Comparison of ENCODE assay signal across 8 cellular contexts in the genomic region with DNA sequence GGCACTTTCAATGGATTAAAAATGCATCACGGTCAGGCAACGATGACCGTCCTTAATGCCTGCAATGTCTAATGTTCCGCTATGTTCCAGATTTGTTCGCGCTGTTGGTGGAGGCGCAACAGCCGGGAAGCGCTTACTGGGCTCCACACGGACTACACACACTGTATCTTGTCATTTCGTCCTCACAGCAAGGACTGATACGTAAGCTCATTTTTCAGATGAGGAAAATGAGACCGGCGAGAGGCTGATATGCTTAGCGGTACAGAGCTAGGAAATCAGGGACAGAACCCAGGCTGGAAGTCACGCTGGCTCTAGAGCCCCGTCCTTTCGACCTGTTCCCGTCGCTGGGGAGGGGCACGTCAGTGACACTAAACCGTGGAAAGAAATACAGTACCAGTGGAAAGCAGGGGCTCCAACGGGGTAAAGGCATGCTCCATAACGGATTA. TPM values are rescaled to one million over a fixed set of nuclear protein-coding genes. Genes with fewer than 3 reads are reported as not detected.
DNase-seq lines count a peak whose midpoint lies in the region; ATAC-seq and TF ChIP-seq lines count a peak whose summit lies in the region.

No MANE protein-coding gene starts in this region.

- H3K4me1 ChIP-seq in lower lobe of right lung = peaks cover 21% of the 10 kb centered on the region

- H3K27ac ChIP-seq in VCaP = peak overlapping the region; percentile 86
- H3K27ac ChIP-seq in lower lobe of right lung = peak overlapping the region; percentile 96

- intact Hi-C loops in lower lobe of right lung (cut with DNase I) = no loop called here

- TF ChIP-seq CTCF in VCaP (conservative IDR thresholded peaks at IDR 0.05) = no peak
- no peak for TF ChIP-seq CTCF in lower lobe of right lung (IDR thresholded peaks at IDR 0.05)

- no peaks in the 10 kb centered on the region for H3K36me3 ChIP-seq in lower lobe of right lung

- H3K9me3 ChIP-seq in lower lobe of right lung = no peaks in the 10 kb centered on the region

- H3K4me3 ChIP-seq in lower lobe of right lung = peak overlapping the region; percentile 67

- peak; percentile 29 for DNase-seq in activated gamma-delta T cell treated with Interleukin-2 at 50 U/mL for 16 hours
- DNase-seq in activated gamma-delta T cell (lab: John Stamatoyannopoulos, UW) = no peak
- peak; percentile 52 for DNase-seq in NCI-H1105 (lab: John Stamatoyannopoulos, UW)
- DNase-seq in effector CD8-positive, alpha-beta T cell (lab: John Stamatoyannopoulos, UW) = peak; percentile 26
- peak; percentile 50 for DNase-seq in lower lobe of right lung
- DNase-seq in stimulated activated naive CD4-positive, alpha-beta T cell treated with Interleukin-2 at 50 U/mL for 16 hours (lab: John Stamatoyannopoulos, UW) = peak; percentile 32

- peak; percentile 42 for ATAC-seq in HG02642 (IDR thresholded peaks at IDR 0.05; ENCODE audit: poor library complexity, unreplicated experiment)
- ATAC-seq in lower lobe of right lung = peak; percentile 63 to 73

- H3K27me3 ChIP-seq in lower lobe of right lung (ENCODE audit: low read depth) = no peaks in the 10 kb centered on the region

RNA-seq across cellular contexts. Expression of a gene that starts 0.7 kb away (rescaled TPM):
- total RNA-seq in lower lobe of right lung = 9.0 TPM
